In the genomic region with DNA sequence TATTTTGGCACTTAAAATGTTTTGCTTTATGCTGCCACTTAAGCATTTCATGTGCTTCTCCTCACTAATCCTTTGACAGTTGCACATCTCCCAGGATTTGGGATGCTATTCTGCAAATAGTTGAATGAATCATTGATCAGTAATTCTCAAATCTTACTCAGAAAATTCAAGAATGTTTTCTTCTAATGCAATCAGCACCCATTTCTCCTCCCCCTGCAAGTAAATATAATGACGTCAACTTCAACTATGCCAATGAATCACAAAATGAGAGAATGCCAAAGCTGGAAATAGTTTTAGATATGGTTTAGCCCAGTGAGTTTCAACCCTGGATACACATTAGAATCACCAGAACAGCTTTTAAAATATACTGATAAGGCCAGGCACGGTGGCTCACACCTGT, we compare ENCODE assay signal across 13 cellular contexts. TPM values are rescaled to one million over a fixed set of nuclear protein-coding genes. Genes with fewer than 3 reads are reported as not detected.
DNase-seq lines count a peak whose midpoint lies in the region; ATAC-seq and TF ChIP-seq lines count a peak whose summit lies in the region.
"Had no signal": no experiment of that assay in that cellular context is flagged by ENCODE, and none has a peak within 500 bp of the region (broad histone marks: within the 10 kb centered on the region; RNA-seq: fewer than 3 reads in every experiment).

No MANE protein-coding gene starts in this region.

- no peaks in the 10 kb centered on the region for H3K36me3 Mint-ChIP-seq in natural killer cell
- H3K36me3 Mint-ChIP-seq in natural killer cell treated with Interleukin-12 subunit alpha and Interleukin-12 subunit beta and Interleukin-15 and Interleukin-18, amount 100 ng/mL, for 72 hours: no peaks in the 10 kb centered on the region
- H3K36me3 Mint-ChIP-seq: mesothelial cell of epicardium had no signal

- no peaks in the 10 kb centered on the region for H3K36me3 ChIP-seq in liver (ENCODE audit: control insufficient read depth in 4 of 4, insufficient read depth in 3 of 4, low read depth in 1 of 4, low read length in 3 of 4)

- ATAC-seq in natural killer cell (no peak), HG03108 (IDR thresholded peaks at IDR 0.05; ENCODE audit: unreplicated experiment) (no peak)
- no peak for ATAC-seq in natural killer cell treated with Interleukin-12 subunit alpha and Interleukin-12 subunit beta and Interleukin-15 and Interleukin-18, amount 100 ng/mL, for 72 hours
- ATAC-seq: activated CD8-positive, alpha-beta T cell treated with anti-CD3 and anti-CD28 coated beads, Interleukin-2, amount 10 ng/mL, durations not matched to agents 7 days and 5 days had no signal

- H3K27ac ChIP-seq in liver (ENCODE audit: low read depth in 1 of 2, low read length in 2 of 2): no peak overlapping the region

- no peaks in the 10 kb centered on the region for H3K9me3 Mint-ChIP-seq in natural killer cell
- H3K9me3 Mint-ChIP-seq in natural killer cell treated with Interleukin-12 subunit alpha and Interleukin-12 subunit beta and Interleukin-15 and Interleukin-18, amount 100 ng/mL, for 72 hours: no peaks in the 10 kb centered on the region
- H3K9me3 Mint-ChIP-seq: activated naive CD4-positive, alpha-beta T cell treated with anti-CD3 and anti-CD28 coated beads, Interleukin-2, amount 10 ng/mL, durations not matched to agents 7 days and 5 days; mesothelial cell of epicardium had no signal

- H3K4me1 ChIP-seq in liver (ENCODE audit: control insufficient read depth in 4 of 4, insufficient read depth in 4 of 4, low read length in 3 of 4): peaks cover 19 to 35% (median 30%) of the 10 kb centered on the region in 4 donors

- H3K27ac Mint-ChIP-seq in natural killer cell: no peak overlapping the region
- H3K27ac Mint-ChIP-seq in natural killer cell treated with Interleukin-12 subunit alpha and Interleukin-12 subunit beta and Interleukin-15 and Interleukin-18, amount 100 ng/mL, for 72 hours: no peak overlapping the region
- H3K27ac Mint-ChIP-seq: activated CD8-positive, alpha-beta T cell treated with anti-CD3 and anti-CD28 coated beads, Interleukin-2, amount 10 ng/mL, durations not matched to agents 7 days and 5 days; activated naive CD4-positive, alpha-beta T cell treated with anti-CD3 and anti-CD28 coated beads, Interleukin-2, amount 10 ng/mL, durations not matched to agents 7 days and 5 days; mesothelial cell of epicardium had no signal

- H3K4me3 ChIP-seq in cardiac fibroblast (replicated peaks in 1 of 2; ENCODE audit: low read depth in 2 of 2, low read length in 2 of 2) (no peak overlapping the region), liver (ENCODE audit: low read depth in 1 of 3, low read length in 3 of 3) (no peak overlapping the region)
- H3K4me3 ChIP-seq: skin epidermis had no signal

- peaks cover 10 to 28% of the 10 kb centered on the region in 2 donors for H3K4me1 Mint-ChIP-seq in natural killer cell
- peaks cover 21 to 33% of the 10 kb centered on the region in 2 donors for H3K4me1 Mint-ChIP-seq in natural killer cell treated with Interleukin-12 subunit alpha and Interleukin-12 subunit beta and Interleukin-15 and Interleukin-18, amount 100 ng/mL, for 72 hours (ENCODE audit: low read depth in 2 of 2)

- no peak for TF ChIP-seq RAD21 in liver (IDR thresholded peaks at IDR 0.05)

- no peaks in the 10 kb centered on the region for H3K9me3 ChIP-seq in liver (ENCODE audit: control insufficient read depth in 4 of 4, low read length in 3 of 4)

- H3K9ac ChIP-seq in liver (ENCODE audit: low read depth in 1 of 2, low read length in 2 of 2): no peak overlapping the region

- intact Hi-C loops in natural killer cell (cut with micrococcal nuclease): no loop called here

- peak overlapping the region; percentile 36 for H3K4me3 Mint-ChIP-seq in natural killer cell
- no peak overlapping the region for H3K4me3 Mint-ChIP-seq in natural killer cell treated with Interleukin-12 subunit alpha and Interleukin-12 subunit beta and Interleukin-15 and Interleukin-18, amount 100 ng/mL, for 72 hours
- H3K4me3 Mint-ChIP-seq: activated CD8-positive, alpha-beta T cell treated with anti-CD3 and anti-CD28 coated beads, Interleukin-2, amount 10 ng/mL, durations not matched to agents 7 days and 5 days; activated naive CD4-positive, alpha-beta T cell treated with anti-CD3 and anti-CD28 coated beads, Interleukin-2, amount 10 ng/mL, durations not matched to agents 7 days and 5 days; mesothelial cell of epicardium had no signal

- no peaks in the 10 kb centered on the region for H3K27me3 ChIP-seq in liver (ENCODE audit: control insufficient read depth in 4 of 4, insufficient read depth in 4 of 4, low read length in 3 of 4)

- H3K27me3 Mint-ChIP-seq in natural killer cell (ENCODE audit: low read depth in 2 of 2): peaks cover 13 to 14% of the 10 kb centered on the region in 2 donors
- peaks cover 12 to 23% of the 10 kb centered on the region in 2 donors for H3K27me3 Mint-ChIP-seq in natural killer cell treated with Interleukin-12 subunit alpha and Interleukin-12 subunit beta and Interleukin-15 and Interleukin-18, amount 100 ng/mL, for 72 hours

- WGBS in liver: 48% methylated on average over 2 of the region's 2 CpGs

- DNase-seq in natural killer cell: no peak
- DNase-seq in natural killer cell treated with Interleukin-12 subunit alpha and Interleukin-12 subunit beta and Interleukin-15 and Interleukin-18, amount 100 ng/mL, for 72 hours (ENCODE audit: low spot score): no peak
- DNase-seq in cardiac fibroblast (ENCODE audit: low read depth in 2 of 2): peak; percentile 84 to 93
- DNase-seq in putamen (ENCODE audit: low spot score): no peak
- DNase-seq in NCI-H82 (lab: John Stamatoyannopoulos, UW): no peak
- no peak for DNase-seq in NCI-H1092 (lab: John Stamatoyannopoulos, UW)
- DNase-seq: activated CD8-positive, alpha-beta T cell treated with anti-CD3 and anti-CD28 coated beads, Interleukin-2, amount 10 ng/mL, durations not matched to agents 7 days and 5 days; activated naive CD4-positive, alpha-beta T cell treated with anti-CD3 and anti-CD28 coated beads, Interleukin-2, amount 10 ng/mL, durations not matched to agents 7 days and 5 days; Karpas-422 had no signal

- no peak for TF ChIP-seq CTCF in natural killer cell (IDR thresholded peaks at IDR 0.05)
- TF ChIP-seq CTCF in cardiac fibroblast (IDR thresholded peaks at IDR 0.05; ENCODE audit: low read depth, low read length): no peak
- no peak for TF ChIP-seq CTCF in liver (IDR thresholded peaks at IDR 0.05; ENCODE audit: low read depth, low read length, missing input control)

TF ChIP-seq in liver, 16 proteins besides CTCF, POLR2A, EP300 and RAD21:
- TF ChIP-seq JUND (IDR thresholded peaks at IDR 0.05) (peak in 1 of 2 donors; percentile 33), YY1 (IDR thresholded peaks at IDR 0.05) (peak; percentile 26), GABPA (IDR thresholded peaks at IDR 0.05 in 1 of 2, conservative IDR thresholded peaks at IDR 0.05 in 1 of 2) (no peak)

RNA-seq across cellular contexts. Expression of a gene that starts 2.1 kb away (rescaled TPM):
- total RNA-seq in natural killer cell: 10 to 100 TPM; 75.8 to 83.7 (median 81.0) TPM
- 10 to 100 TPM; 54.8 to 85.8 TPM for total RNA-seq in natural killer cell treated with Interleukin-12 subunit alpha and Interleukin-12 subunit beta and Interleukin-15 and Interleukin-18, amount 100 ng/mL, for 72 hours
- 10 to 100 TPM; 43.7 to 79.6 TPM for total RNA-seq in liver
- 100 to 1,000 TPM; 150 TPM for polyA plus RNA-seq in liver

RNA-seq across cellular contexts. Expression of a gene that starts 6.0 kb away (rescaled TPM):
- total RNA-seq in natural killer cell: 1 to 10 TPM; 2.8 to 4.6 (median 4.3) TPM
- 1 to 10 TPM; 2.1 to 4.2 TPM for total RNA-seq in natural killer cell treated with Interleukin-12 subunit alpha and Interleukin-12 subunit beta and Interleukin-15 and Interleukin-18, amount 100 ng/mL, for 72 hours
- 1 to 10 TPM in 1 of 2 donors, under 1 TPM in 1; 0.98 to 3.8 TPM for total RNA-seq in liver
- polyA plus RNA-seq in liver: 1 to 10 TPM; 2.8 to 4.9 TPM

RNA-seq across cellular contexts. Expression of a gene that starts 6.5 kb away (rescaled TPM):
- 10 to 100 TPM in 2 of 3 donors, 1 to 10 TPM in 1; 9.6 to 19.0 (median 10.1) TPM for total RNA-seq in natural killer cell
- total RNA-seq in natural killer cell treated with Interleukin-12 subunit alpha and Interleukin-12 subunit beta and Interleukin-15 and Interleukin-18, amount 100 ng/mL, for 72 hours: 10 to 100 TPM; 10.2 to 11.7 TPM
- total RNA-seq in liver: 10 to 100 TPM in 1 of 2 donors, 1 to 10 TPM in 1; 9.2 to 21.8 TPM
- 10 to 100 TPM; 36.6 to 61.7 TPM for polyA plus RNA-seq in liver

RNA-seq across cellular contexts. Expression of a gene that starts 15.1 kb away (rescaled TPM):
- total RNA-seq in natural killer cell (100 to 1,000 TPM; 296 to 441 (median 319) TPM), liver (100 to 1,000 TPM; 185 to 373 TPM)
- 100 to 1,000 TPM; 263 to 327 TPM for total RNA-seq in natural killer cell treated with Interleukin-12 subunit alpha and Interleukin-12 subunit beta and Interleukin-15 and Interleukin-18, amount 100 ng/mL, for 72 hours
- polyA plus RNA-seq in liver: 100 to 1,000 TPM; 328 to 348 TPM

RNA-seq across cellular contexts. Expression of a gene that starts 29.2 kb away (rescaled TPM):
- total RNA-seq in natural killer cell (10 to 100 TPM in 2 of 3 donors, 1 to 10 TPM in 1; 9.2 to 12.1 (median 10.2) TPM), liver (1 to 10 TPM in 1 of 2 donors, under 1 TPM in 1; 0.84 to 5.0 TPM)
- 10 to 100 TPM in 1 of 2 donors, 1 to 10 TPM in 1; 5.0 to 18.4 TPM for total RNA-seq in natural killer cell treated with Interleukin-12 subunit alpha and Interleukin-12 subunit beta and Interleukin-15 and Interleukin-18, amount 100 ng/mL, for 72 hours
- polyA plus RNA-seq in liver: under 1 TPM; 0.40 to 0.55 TPM

Comparison
In these comparisons a context has a peak if more than half of its experiments do, and no peak if none do; other contexts are left out.
1. DNase-seq: peak in cardiac fibroblast (2 of 2); none in natural killer cell (single experiment), natural killer cell treated with Interleukin-12 subunit alpha and Interleukin-12 subunit beta and Interleukin-15 and Interleukin-18, amount 100 ng/mL, for 72 hours (single experiment), putamen (single experiment), NCI-H82 (single experiment) and NCI-H1092 (single experiment).